Comparison of ENCODE assay signal across 9 cellular contexts in the genomic region with DNA sequence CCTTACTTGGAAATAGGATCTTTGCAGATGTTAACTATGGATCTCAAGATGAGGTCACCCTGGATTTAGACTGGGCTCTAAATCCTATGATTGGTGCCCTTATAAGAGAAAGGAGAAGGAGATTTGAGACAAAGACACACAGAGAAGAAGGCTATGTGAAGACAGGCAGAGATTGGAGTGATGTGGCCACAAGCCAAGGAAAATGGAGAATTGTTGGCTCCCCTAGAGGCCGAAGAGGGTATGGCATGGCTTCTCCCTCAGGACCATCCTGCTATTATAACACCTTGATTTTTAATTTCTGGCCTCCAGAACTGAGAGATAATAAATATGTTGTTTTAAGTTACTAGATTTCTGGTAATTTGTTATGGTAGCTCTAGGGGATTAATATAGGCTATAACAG. TPM values are rescaled to one million over a fixed set of nuclear protein-coding genes. Genes with fewer than 3 reads are reported as not detected.
DNase-seq lines count a peak whose midpoint lies in the region; ATAC-seq and TF ChIP-seq lines count a peak whose summit lies in the region.
"Had no signal": no experiment of that assay in that cellular context is flagged by ENCODE, and none has a peak within 500 bp of the region (broad histone marks: within the 10 kb centered on the region; RNA-seq: fewer than 3 reads in every experiment).

No MANE protein-coding gene starts in this region.

- POLR2A ChIA-PET in A673 (lab: Charles Lee; ENCODE audit: low non-redundant PET) (no interaction called here), Panc1 (lab: Charles Lee) (interaction anchor here (0.7 kb wide), 1 partner anchor 97 kb away, joined by 8 read pairs; no protein-coding TSS in a partner anchor)

- H3K4me3 ChIP-seq in A673 (ENCODE audit: low read depth, low read length, poor library complexity, severe bottlenecking) (no peak overlapping the region), Panc1 (ENCODE audit: low read depth in 2 of 2, low read length in 2 of 2) (no peak overlapping the region)

- peak; percentile 62; the same call in 1 of the 2 replicates for ATAC-seq in Panc1
- ATAC-seq in HG03196 (IDR thresholded peaks at IDR 0.05; ENCODE audit: unreplicated experiment) = no peak

- H3K4me1 ChIP-seq in A673 (ENCODE audit: insufficient read depth, low read length, poor library complexity, severe bottlenecking) = no peaks in the 10 kb centered on the region
- no peaks in the 10 kb centered on the region for H3K4me1 ChIP-seq in Panc1 (ENCODE audit: control insufficient read depth, insufficient read depth, low read length)

- H3K27me3 Mint-ChIP-seq in glutamatergic neuron (ENCODE audit: unreplicated experiment) = peaks cover 2% of the 10 kb centered on the region

- DNase-seq in A673 (ENCODE audit: low spot score) = peak; percentile 37
- peak; percentile 60 for DNase-seq in ELR (ENCODE audit: low read depth)
- DNase-seq in Panc1 (ENCODE audit: low read depth, low spot score) = no peak
- DNase-seq in glutamatergic neuron = no peak
- DNase-seq in GOT3 (lab: John Stamatoyannopoulos, UW) = no peak
- DNase-seq in anterior cingulate cortex (lab: John Stamatoyannopoulos, UW) = no peak
- no peak for DNase-seq in NCI-H345 treated with DMSO at 0.1 percent for 48 hours (lab: John Stamatoyannopoulos, UW; ENCODE audit: unreplicated experiment)
- DNase-seq: central memory CD4-positive, alpha-beta T cell had no signal

- BruUV-seq in A673 (replicated peaks; lab: Mats Ljungman, UMichigan) = no TSS peak
- no TSS peak for BruUV-seq in Panc1 (replicated peaks; lab: Mats Ljungman, UMichigan)

- H3K9me3 Mint-ChIP-seq in glutamatergic neuron (ENCODE audit: unreplicated experiment) = no peaks in the 10 kb centered on the region

- no peak overlapping the region for H3K4me3 Mint-ChIP-seq in glutamatergic neuron (ENCODE audit: unreplicated experiment)

- no peak overlapping the region for H3K27ac Mint-ChIP-seq in glutamatergic neuron (ENCODE audit: unreplicated experiment)

- H3K27ac ChIP-seq in A673 (ENCODE audit: low read depth, low read length, poor library complexity, severe bottlenecking) = no peak overlapping the region
- no peak overlapping the region for H3K27ac ChIP-seq in Panc1 (ENCODE audit: low read length)

- H3K36me3 Mint-ChIP-seq in glutamatergic neuron (ENCODE audit: unreplicated experiment) = peaks cover 5% of the 10 kb centered on the region

- no peaks in the 10 kb centered on the region for H3K36me3 ChIP-seq in A673 (ENCODE audit: insufficient read depth, low read length, poor library complexity, severe bottlenecking)
- no peaks in the 10 kb centered on the region for H3K36me3 ChIP-seq in Panc1 (ENCODE audit: control insufficient read depth, insufficient read depth, low read length)

- intact Hi-C loops in A673 (cut with micrococcal nuclease; ENCODE audit: unreplicated experiment) (no loop called here), Panc1 (cut with micrococcal nuclease; ENCODE audit: unreplicated experiment) (no loop called here)

- TF ChIP-seq CTCF in A673 (conservative IDR thresholded peaks at IDR 0.05; ENCODE audit: low read depth, low read length) (peak; percentile 59), Panc1 (IDR thresholded peaks at IDR 0.05) (peak; percentile 75), glutamatergic neuron (IDR thresholded peaks at IDR 0.05; ENCODE audit: partially characterized antibody, unreplicated experiment) (peak; percentile 82)

- H3K27me3 ChIP-seq in A673 (replicated peaks; ENCODE audit: insufficient read depth, low read depth, low read length, poor library complexity) (no peaks in the 10 kb centered on the region), Panc1 (ENCODE audit: control insufficient read depth, insufficient read depth, low read length) (peaks cover 45% of the 10 kb centered on the region)

- CTCF ChIA-PET in A673 (lab: Charles Lee) (no interaction called here), Panc1 (lab: Charles Lee) (interaction anchor here (0.5 to 0.7 kb wide), 2 partner anchors 60 to 294 kb away, joined by 5 to 7 read pairs; no protein-coding TSS in a partner anchor)

- in situ Hi-C loops in Panc1 (cut with HindIII; ENCODE audit: low pct_unique_long_range_greater_than_20kb, low sequenced_read_pairs) = no loop called here

- H3K9me3 ChIP-seq in A673 (ENCODE audit: low read depth, low read length, poor library complexity, severe bottlenecking) = peaks cover 5% of the 10 kb centered on the region
- H3K9me3 ChIP-seq in Panc1 (ENCODE audit: control insufficient read depth, insufficient read depth, low read depth, low read length) = no peaks in the 10 kb centered on the region

- no peaks in the 10 kb centered on the region for H3K4me1 Mint-ChIP-seq in glutamatergic neuron (ENCODE audit: low read depth, unreplicated experiment)

RNA-seq across cellular contexts. Expression of gene CYBRD1, which starts 7.6 kb away (rescaled TPM):
- 7.3 and 8.5 TPM in 2 replicates for total RNA-seq in A673 (2021)
- 2.5 TPM for total RNA-seq in Panc1 (2021; ENCODE audit: unreplicated experiment)
- 1.7 TPM for polyA plus RNA-seq in Panc1 (2012; ENCODE audit: insufficient read length)
- total RNA-seq in glutamatergic neuron (ENCODE audit: unreplicated experiment) = 0.54 TPM

Comparison
In these comparisons a context has a peak if more than half of its experiments do, and no peak if none do; other contexts are left out.
1. DNase-seq: peak in A673 (single experiment) and ELR (single experiment); none in Panc1 (single experiment), glutamatergic neuron (single experiment), GOT3 (single experiment), anterior cingulate cortex (0 of 58) and NCI-H345 treated with DMSO at 0.1 percent for 48 hours (single experiment).
2. Peak in every context shown above with its lines, with median percentiles within 50 percentile points of each other: CTCF ChIP-seq.